Comparison of ENCODE assay signal across 8 cellular contexts in genomic region chr9:109319631-109320233, GRCh38. TPM values are rescaled to one million over a fixed set of nuclear protein-coding genes. Genes with fewer than 3 reads are reported as not detected.
DNase-seq lines count a peak whose midpoint lies in the region; ATAC-seq and TF ChIP-seq lines count a peak whose summit lies in the region.

No MANE protein-coding gene starts in this region.

- no peaks in the 10 kb centered on the region for H3K9me3 Mint-ChIP-seq in WTC11

- intact Hi-C loops in left ventricle myocardium inferior (cut with micrococcal nuclease): no loop called here

- DNase-seq in GM12865 (ENCODE audit: low read depth) (peak; percentile 37), HEK293T (ENCODE audit: extremely low spot score) (no peak), WTC11 (ENCODE audit: low spot score) (no peak), left ventricle myocardium inferior (no peak), putamen (ENCODE audit: low spot score) (no peak), epidermal melanocyte (ENCODE audit: insufficient read length, low spot score) (no peak), NCI-H187 (lab: John Stamatoyannopoulos, UW) (no peak)

- H3K4me3 ChIP-seq in GM12865 (ENCODE audit: low read depth, low read length): peak overlapping the region; percentile 37; the same call in 1 of the 2 replicates
- peak overlapping the region; percentile 70 for H3K4me3 ChIP-seq in left ventricle myocardium inferior
- peak overlapping the region; percentile 1 to 38 (median 34) for H3K4me3 ChIP-seq in skin epidermis

- H3K4me1 ChIP-seq in left ventricle myocardium inferior: peaks cover 44% of the 10 kb centered on the region

- POLR2A ChIA-PET in HEK293T (lab: Yijun Ruan, JAX) (interaction anchor here (1.1 kb wide), 1 partner anchor 201 kb away, joined by 3 read pairs; no protein-coding TSS in a partner anchor), WTC11 (lab: Charles Lee) (interaction anchor here (0.5 to 1.0 kb wide), 2 partner anchors 76 to 1879 kb away, joined by 3 read pairs; no protein-coding TSS in a partner anchor)

- peak; percentile 2; the same call in 1 of the 2 replicates for ATAC-seq in WTC11

- no peaks in the 10 kb centered on the region for H3K36me3 Mint-ChIP-seq in WTC11

- H3K27ac ChIP-seq in left ventricle myocardium inferior (replicated peaks): peak overlapping the region; percentile 70
- H3K27ac ChIP-seq in skin epidermis: peak overlapping the region in 6 of 21 experiments; percentile 2 to 73 (median 44)

- H3K27me3 ChIP-seq in left ventricle myocardium inferior (ENCODE audit: low read depth): peaks cover 77% of the 10 kb centered on the region

- TF ChIP-seq CTCF in GM12865 (IDR thresholded peaks at IDR 0.05; ENCODE audit: insufficient read depth, low read depth, low read length, missing control alignments): no peak
- no peak for TF ChIP-seq CTCF in WTC11 (IDR thresholded peaks at IDR 0.05)
- TF ChIP-seq CTCF in left ventricle myocardium inferior (IDR thresholded peaks at IDR 0.05; ENCODE audit: borderline replicate concordance): no peak

- peak overlapping the region; percentile 92 for H3K4me3 Mint-ChIP-seq in WTC11

- peaks cover 12% of the 10 kb centered on the region for H3K27me3 Mint-ChIP-seq in WTC11 (ENCODE audit: low read depth)

- H3K36me3 ChIP-seq in left ventricle myocardium inferior: no peaks in the 10 kb centered on the region

- H3K27ac Mint-ChIP-seq in WTC11: peak overlapping the region; percentile 82

- peaks cover 45% of the 10 kb centered on the region for H3K4me1 Mint-ChIP-seq in WTC11

- H3K9me3 ChIP-seq in left ventricle myocardium inferior (replicated peaks): no peaks in the 10 kb centered on the region

- CTCF ChIA-PET in HEK293T (lab: Yijun Ruan, JAX): no interaction called here
- CTCF ChIA-PET in WTC11 (lab: Charles Lee): interaction anchor here (1.1 to 2.4 kb wide), 3 partner anchors 10 to 137 kb away, joined by 4 to 12 read pairs (median 5); no protein-coding TSS in a partner anchor

TF ChIP-seq in HEK293T, 16 proteins besides CTCF, POLR2A, EP300 and RAD21:
- no peak for TF ChIP-seq ARNT (IDR thresholded peaks at IDR 0.05)
- TF ChIP-seq, protein P1, sequence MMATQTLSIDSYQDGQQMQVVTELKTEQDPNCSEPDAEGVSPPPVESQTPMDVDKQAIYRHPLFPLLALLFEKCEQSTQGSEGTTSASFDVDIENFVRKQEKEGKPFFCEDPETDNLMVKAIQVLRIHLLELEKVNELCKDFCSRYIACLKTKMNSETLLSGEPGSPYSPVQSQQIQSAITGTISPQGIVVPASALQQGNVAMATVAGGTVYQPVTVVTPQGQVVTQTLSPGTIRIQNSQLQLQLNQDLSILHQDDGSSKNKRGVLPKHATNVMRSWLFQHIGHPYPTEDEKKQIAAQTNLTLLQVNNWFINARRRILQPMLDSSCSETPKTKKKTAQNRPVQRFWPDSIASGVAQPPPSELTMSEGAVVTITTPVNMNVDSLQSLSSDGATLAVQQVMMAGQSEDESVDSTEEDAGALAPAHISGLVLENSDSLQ (IDR thresholded peaks at IDR 0.05): 0 out of 2 replicates have a peak, but pooled peaks have one; percentile 3

TF ChIP-seq in WTC11, 78 proteins besides CTCF, POLR2A, EP300 and RAD21:
- TF ChIP-seq, protein P2, sequence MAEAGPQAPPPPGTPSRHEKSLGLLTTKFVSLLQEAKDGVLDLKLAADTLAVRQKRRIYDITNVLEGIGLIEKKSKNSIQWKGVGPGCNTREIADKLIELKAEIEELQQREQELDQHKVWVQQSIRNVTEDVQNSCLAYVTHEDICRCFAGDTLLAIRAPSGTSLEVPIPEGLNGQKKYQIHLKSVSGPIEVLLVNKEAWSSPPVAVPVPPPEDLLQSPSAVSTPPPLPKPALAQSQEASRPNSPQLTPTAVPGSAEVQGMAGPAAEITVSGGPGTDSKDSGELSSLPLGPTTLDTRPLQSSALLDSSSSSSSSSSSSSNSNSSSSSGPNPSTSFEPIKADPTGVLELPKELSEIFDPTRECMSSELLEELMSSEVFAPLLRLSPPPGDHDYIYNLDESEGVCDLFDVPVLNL (CRISPR knock-in tag; IDR thresholded peaks at IDR 0.05; ENCODE audit: borderline replicate concordance, low read depth): no peak
- no peak for TF ChIP-seq NFYB (CRISPR knock-in tag; conservative IDR thresholded peaks at IDR 0.05; ENCODE audit: low read depth)
- no peak for TF ChIP-seq NR3C1 (CRISPR knock-in tag; conservative IDR thresholded peaks at IDR 0.05; ENCODE audit: low read depth)
- TF ChIP-seq, protein P3, sequence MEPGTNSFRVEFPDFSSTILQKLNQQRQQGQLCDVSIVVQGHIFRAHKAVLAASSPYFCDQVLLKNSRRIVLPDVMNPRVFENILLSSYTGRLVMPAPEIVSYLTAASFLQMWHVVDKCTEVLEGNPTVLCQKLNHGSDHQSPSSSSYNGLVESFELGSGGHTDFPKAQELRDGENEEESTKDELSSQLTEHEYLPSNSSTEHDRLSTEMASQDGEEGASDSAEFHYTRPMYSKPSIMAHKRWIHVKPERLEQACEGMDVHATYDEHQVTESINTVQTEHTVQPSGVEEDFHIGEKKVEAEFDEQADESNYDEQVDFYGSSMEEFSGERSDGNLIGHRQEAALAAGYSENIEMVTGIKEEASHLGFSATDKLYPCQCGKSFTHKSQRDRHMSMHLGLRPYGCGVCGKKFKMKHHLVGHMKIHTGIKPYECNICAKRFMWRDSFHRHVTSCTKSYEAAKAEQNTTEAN (CRISPR knock-in tag; IDR thresholded peaks at IDR 0.05): no peak
- TF ChIP-seq FOXK1 (CRISPR knock-in tag; IDR thresholded peaks at IDR 0.05): no peak
- no peak for TF ChIP-seq ERG (CRISPR knock-in tag; IDR thresholded peaks at IDR 0.05)
- no peak for TF ChIP-seq GRHL2 (CRISPR knock-in tag; IDR thresholded peaks at IDR 0.05; ENCODE audit: insufficient replicate concordance, severe bottlenecking)

RNA-seq across cellular contexts. Expression of gene EPB41L4B, which starts 1.1 kb away (rescaled TPM):
- 20.0 to 21.8 TPM (median 21.7 TPM) in 3 replicates for total RNA-seq in WTC11 (2021)
- 13.9 TPM for total RNA-seq in left ventricle myocardium inferior
